In genomic region chr22:46793497-46793896, GRCh38 we compare ENCODE assay signal across 22 cellular contexts. TPM values are rescaled to one million over a fixed set of nuclear protein-coding genes. Genes with fewer than 3 reads are reported as not detected.
A peak's percentile ranks its signal among the peaks of the same experiment; 100 is the strongest.
DNase-seq lines count a peak whose midpoint lies in the region; ATAC-seq and FAIRE-seq lines count a peak whose summit lies in the region.
"Had no signal": no experiment of that assay in that cellular context is flagged by ENCODE, and none has a peak within 500 bp of the region (broad histone marks: within the 10 kb centered on the region; RNA-seq: fewer than 3 reads in every experiment).

No MANE protein-coding gene starts in this region.

- H3K4me3 ChIP-seq in MG63 = no peak overlapping the region
- H3K4me3 ChIP-seq: tibial artery had no signal

- FAIRE-seq in frontal cortex (lab: Jason Lieb, UNC) = no peak
- FAIRE-seq: GM12891 had no signal

- ATAC-seq in stimulated activated naive CD8-positive, alpha-beta T cell treated with anti-CD3 and anti-CD28 coated beads, Interleukin-15, Interleukin-2, amounts not matched to agents 100 U/mL and 50 U/mL, for 24 hours = no peak
- ATAC-seq in activated naive CD8-positive, alpha-beta T cell treated with anti-CD3 and anti-CD28 coated beads, Interleukin-2, amount 50 U/mL, for 24 hours = no peak
- no peak for ATAC-seq in naive thymus-derived CD8-positive, alpha-beta T cell

- H3K4me1 Mint-ChIP-seq in stimulated activated naive CD8-positive, alpha-beta T cell treated with anti-CD3 and anti-CD28 coated beads, Interleukin-15, Interleukin-2, amounts not matched to agents 100 ng/mL and 50 ng/mL, for 24 hours (ENCODE audit: low read depth) = peaks cover 51% of the 10 kb centered on the region
- H3K4me1 Mint-ChIP-seq in activated naive CD8-positive, alpha-beta T cell treated with anti-CD3 and anti-CD28 coated beads, Interleukin-2, amount 50 U/mL, for 24 hours = peaks cover 39% of the 10 kb centered on the region
- H3K4me1 Mint-ChIP-seq in naive thymus-derived CD8-positive, alpha-beta T cell = peaks cover 10 to 51% (median 30%) of the 10 kb centered on the region in 4 donors

- POLR2A ChIA-PET in naive thymus-derived CD8-positive, alpha-beta T cell (lab: Charles Lee) = interaction anchor here (1.0 to 4.3 kb wide), 4 partner anchors 19 to 44 kb away, joined by 3 to 81 read pairs (median 22); partner anchors contain the start of gene TBC1D22A

- no peaks in the 10 kb centered on the region for H3K9me3 Mint-ChIP-seq in stimulated activated naive CD8-positive, alpha-beta T cell treated with anti-CD3 and anti-CD28 coated beads, Interleukin-15, Interleukin-2, amounts not matched to agents 100 ng/mL and 50 ng/mL, for 24 hours
- H3K9me3 Mint-ChIP-seq in activated naive CD8-positive, alpha-beta T cell treated with anti-CD3 and anti-CD28 coated beads, Interleukin-2, amount 50 U/mL, for 24 hours = no peaks in the 10 kb centered on the region
- H3K9me3 Mint-ChIP-seq in naive thymus-derived CD8-positive, alpha-beta T cell = no peaks in the 10 kb centered on the region

- H3K27me3 ChIP-seq in MG63 = no peaks in the 10 kb centered on the region
- H3K27me3 ChIP-seq: dorsolateral prefrontal cortex, tibial artery had no signal

- H3K27ac Mint-ChIP-seq in stimulated activated naive CD8-positive, alpha-beta T cell treated with anti-CD3 and anti-CD28 coated beads, Interleukin-15, Interleukin-2, amounts not matched to agents 100 ng/mL and 50 ng/mL, for 24 hours = peak overlapping the region; percentile 79
- peak overlapping the region; percentile 69 for H3K27ac Mint-ChIP-seq in activated naive CD8-positive, alpha-beta T cell treated with anti-CD3 and anti-CD28 coated beads, Interleukin-2, amount 50 U/mL, for 24 hours
- peak overlapping the region in 6 of 10 donors; percentile 74 to 100 (median 86) for H3K27ac Mint-ChIP-seq in naive thymus-derived CD8-positive, alpha-beta T cell

- no peak for DNase-seq in stimulated activated naive CD8-positive, alpha-beta T cell treated with anti-CD3 and anti-CD28 coated beads, Interleukin-15, Interleukin-2, amounts not matched to agents 100 U/mL and 50 U/mL, for 24 hours
- DNase-seq in activated naive CD8-positive, alpha-beta T cell treated with anti-CD3 and anti-CD28 coated beads, Interleukin-2, amount 50 U/mL, for 24 hours = no peak
- no peak for DNase-seq in naive thymus-derived CD8-positive, alpha-beta T cell
- DNase-seq in frontal cortex (ENCODE audit: low spot score in 2 of 2) (no peak), putamen (ENCODE audit: low spot score) (no peak), MG63 (no peak), cerebellum (ENCODE audit: low spot score) (no peak)
- DNase-seq: activated CD4-positive, alpha-beta T cell treated with anti-CD3 and anti-CD28 coated beads, Interleukin-2, amount 50 U/mL, for 1 hour; activated naive CD4-positive, alpha-beta T cell treated with anti-CD3 and anti-CD28 coated beads, Interleukin-2, amount 50 U/mL, for 16 hours; activated T-cell treated with anti-CD3 and anti-CD28 coated beads, Interleukin-2, amount 50 U/mL, for 1 hour; central memory CD4-positive, alpha-beta T cell; H7; mammary epithelial cell; NCI-H187; NCI-H2171 treated with DMSO at 0.1 percent for 48 hours; NCI-H526; stimulated activated CD4-positive, alpha-beta T cell treated with anti-CD3 and anti-CD28 coated beads, Interleukin-4, amount 100 ng/mL, for 1 hour; stimulated activated naive CD4-positive, alpha-beta T cell had no signal

- H3K4me3 Mint-ChIP-seq in stimulated activated naive CD8-positive, alpha-beta T cell treated with anti-CD3 and anti-CD28 coated beads, Interleukin-15, Interleukin-2, amounts not matched to agents 100 ng/mL and 50 ng/mL, for 24 hours = no peak overlapping the region
- no peak overlapping the region for H3K4me3 Mint-ChIP-seq in activated naive CD8-positive, alpha-beta T cell treated with anti-CD3 and anti-CD28 coated beads, Interleukin-2, amount 50 U/mL, for 24 hours
- H3K4me3 Mint-ChIP-seq in naive thymus-derived CD8-positive, alpha-beta T cell = no peak overlapping the region

- H3K27me3 Mint-ChIP-seq in stimulated activated naive CD8-positive, alpha-beta T cell treated with anti-CD3 and anti-CD28 coated beads, Interleukin-15, Interleukin-2, amounts not matched to agents 100 ng/mL and 50 ng/mL, for 24 hours = no peaks in the 10 kb centered on the region
- H3K27me3 Mint-ChIP-seq in activated naive CD8-positive, alpha-beta T cell treated with anti-CD3 and anti-CD28 coated beads, Interleukin-2, amount 50 U/mL, for 24 hours = no peaks in the 10 kb centered on the region
- no peaks in the 10 kb centered on the region for H3K27me3 Mint-ChIP-seq in naive thymus-derived CD8-positive, alpha-beta T cell

- peaks cover 6% of the 10 kb centered on the region for H3K36me3 ChIP-seq in MG63

- peaks cover 43% of the 10 kb centered on the region for H3K36me3 Mint-ChIP-seq in stimulated activated naive CD8-positive, alpha-beta T cell treated with anti-CD3 and anti-CD28 coated beads, Interleukin-15, Interleukin-2, amounts not matched to agents 100 ng/mL and 50 ng/mL, for 24 hours (ENCODE audit: low read depth)
- H3K36me3 Mint-ChIP-seq in activated naive CD8-positive, alpha-beta T cell treated with anti-CD3 and anti-CD28 coated beads, Interleukin-2, amount 50 U/mL, for 24 hours (ENCODE audit: low read depth) = peaks cover 30% of the 10 kb centered on the region
- H3K36me3 Mint-ChIP-seq in naive thymus-derived CD8-positive, alpha-beta T cell = peaks cover 0 to 29% (median 1%) of the 10 kb centered on the region in 3 donors

- H3K9me3 ChIP-seq in MG63 = no peaks in the 10 kb centered on the region
- H3K9me3 ChIP-seq: tibial artery had no signal

RNA-seq across cellular contexts. Expression of gene TBC1D22A, which starts 31.0 kb away (rescaled TPM):
- total RNA-seq in naive thymus-derived CD8-positive, alpha-beta T cell = 10 to 100 TPM; 51.2 to 57.2 TPM
- polyA plus RNA-seq in naive thymus-derived CD8-positive, alpha-beta T cell = 10 to 100 TPM; 23.0 to 24.6 (median 23.3) TPM
- total RNA-seq in frontal cortex (5.3 TPM), cerebellum (8.2 TPM)
- total RNA-seq in MG63 (2014; rRNA removed; shearing (Covaris generic); ENCODE audit: low replicate concordance) = 14.5 and 18.2 TPM in 2 replicates

RNA-seq across cellular contexts. Expression of gene CERK, which starts 55.4 kb away (rescaled TPM):
- total RNA-seq in naive thymus-derived CD8-positive, alpha-beta T cell = 100 to 1,000 TPM; 175 to 185 TPM
- polyA plus RNA-seq in naive thymus-derived CD8-positive, alpha-beta T cell = 10 to 100 TPM; 39.4 to 61.2 (median 41.6) TPM
- 35.1 TPM for total RNA-seq in frontal cortex
- 23.6 and 30.1 TPM in 2 replicates for total RNA-seq in MG63 (2014; rRNA removed; shearing (Covaris generic); ENCODE audit: low replicate concordance)
- 49.4 TPM for total RNA-seq in cerebellum
